Comparison of ENCODE assay signal across 19 cellular contexts in the genomic region with DNA sequence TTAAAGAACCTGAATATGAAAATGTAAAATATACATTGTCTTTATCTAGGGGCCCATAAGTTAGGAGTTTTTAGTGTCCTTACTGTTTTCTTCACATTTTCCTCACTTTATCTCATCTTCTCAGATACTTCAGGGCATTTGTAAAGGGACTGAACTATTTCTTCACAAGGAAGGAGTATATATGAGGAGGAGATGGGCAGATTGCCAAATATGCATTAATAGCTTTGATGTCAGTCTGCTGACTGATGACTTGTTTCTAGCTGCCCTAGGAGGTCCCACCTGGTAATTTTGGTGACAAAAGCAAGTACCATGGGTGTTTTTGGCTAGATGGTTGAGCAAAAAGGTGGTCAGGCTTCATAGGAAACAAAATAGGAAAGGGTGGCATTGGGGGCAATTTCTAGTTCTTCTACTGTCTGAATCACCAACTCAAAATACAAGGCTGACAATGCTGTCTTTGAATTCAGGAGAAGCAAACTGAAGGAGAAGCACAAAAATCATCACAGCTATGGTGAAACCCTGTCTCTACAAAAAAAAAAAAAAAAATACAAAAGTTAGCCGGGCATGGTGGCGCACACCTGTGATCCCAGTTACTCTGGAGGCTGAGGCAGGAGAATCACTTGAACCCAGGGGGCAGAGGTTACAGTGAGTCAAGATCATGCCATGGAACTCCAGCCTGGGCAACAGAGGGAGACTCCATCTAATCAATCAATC. TPM values are rescaled to one million over a fixed set of nuclear protein-coding genes. Genes with fewer than 3 reads are reported as not detected.
DNase-seq lines count a peak whose midpoint lies in the region; FAIRE-seq and TF ChIP-seq lines count a peak whose summit lies in the region.
"Had no signal": no experiment of that assay in that cellular context is flagged by ENCODE, and none has a peak within 500 bp of the region (broad histone marks: within the 10 kb centered on the region; RNA-seq: fewer than 3 reads in every experiment).

No MANE protein-coding gene starts in this region.

- H3K9ac ChIP-seq in SK-N-SH: no peak overlapping the region

- no peaks in the 10 kb centered on the region for H3K27me3 ChIP-seq in SK-N-SH (ENCODE audit: insufficient read depth)
- no peaks in the 10 kb centered on the region for H3K27me3 ChIP-seq in vagina
- H3K27me3 ChIP-seq: dorsolateral prefrontal cortex, neutrophil, uterus had no signal

- intact Hi-C loops in vagina (cut with DNase I): no loop called here

- peaks cover 27 to 37% of the 10 kb centered on the region in 2 experiments for H3K36me3 ChIP-seq in SK-N-SH (replicated peaks in 1 of 2; ENCODE audit: control insufficient read depth in 1 of 2, insufficient read depth in 2 of 2, low read length in 1 of 2)
- no peaks in the 10 kb centered on the region for H3K36me3 ChIP-seq in vagina
- H3K36me3 ChIP-seq: uterus had no signal

- peak; percentile 7 for DNase-seq in COR-L47 (lab: John Stamatoyannopoulos, UW)
- peak; percentile 41 for DNase-seq in LoVo (ENCODE audit: low spot score)
- peak; percentile 43 for DNase-seq in SK-N-SH
- peak; percentile 27 for DNase-seq in epithelial cell of prostate (ENCODE audit: low read depth, low spot score)
- no peak for DNase-seq in SIG-M5 (lab: John Stamatoyannopoulos, UW)
- no peak for DNase-seq in vagina (ENCODE audit: extremely low spot score in 2 of 2)
- DNase-seq in NCI-H526 treated with DMSO at 0.1 percent for 48 hours (lab: John Stamatoyannopoulos, UW): no peak
- DNase-seq in D721Med (ENCODE audit: insufficient read length, low spot score): no peak
- DNase-seq: activated CD4-positive, alpha-beta T cell treated with anti-CD3 and anti-CD28 coated beads for 48 hours; activated naive CD4-positive, alpha-beta T cell treated with anti-CD3 and anti-CD28 coated beads, Interleukin-2, amount 10 ng/mL, durations not matched to agents 7 days and 5 days; dorsolateral prefrontal cortex; left cardiac atrium; NCI-H2029 treated with DMSO at 0.1 percent for 48 hours; NK-92 treated with Interleukin-12 subunit alpha and Interleukin-12 subunit beta, amount 100 ng/mL, for 24 hours; right cardiac atrium; SHP77; stimulated activated CD4-positive, alpha-beta T cell treated with anti-CD3 and anti-CD28 coated beads, Interleukin-1b, Interleukin-23, amount 100 ng/mL, for 48 hours; uterus had no signal

- no peak for FAIRE-seq in D721Med (lab: Jason Lieb, UNC)

- H4K20me1 ChIP-seq in SK-N-SH (ENCODE audit: insufficient read depth): no peaks in the 10 kb centered on the region

- CTCF ChIA-PET in SK-N-SH (lab: Yijun Ruan, JAX): interaction anchor here (0.8 to 3.7 kb wide), 8 partner anchors 10 to 205 kb away, joined by 3 to 19 read pairs (median 4); a partner anchor contains a TSS

- 94% methylated on average over 2 of the region's 2 CpGs for WGBS in SK-N-SH (ENCODE audit: low lambda C conversion rate)

- no peak overlapping the region for H3K4me2 ChIP-seq in SK-N-SH

- H3F3A ChIP-seq in SK-N-SH (replicated peaks; ENCODE audit: insufficient read depth): no peaks in the 10 kb centered on the region

- TF ChIP-seq EP300 in SK-N-SH (IDR thresholded peaks at IDR 0.05; ENCODE audit: borderline replicate concordance in 1 of 2, low read depth in 1 of 2, low read length in 1 of 2): no peak

- H3K4me1 ChIP-seq in SK-N-SH (ENCODE audit: control insufficient read depth in 1 of 2, insufficient read depth in 2 of 2, low read depth in 1 of 2, low read length in 1 of 2) (peaks cover 0 to 5% of the 10 kb centered on the region in 2 experiments; a peak in 2 of 4 replicates), vagina (no peaks in the 10 kb centered on the region)
- H3K4me1 ChIP-seq: uterus had no signal

- H3K9me3 ChIP-seq in SK-N-SH (no peaks in the 10 kb centered on the region), vagina (no peaks in the 10 kb centered on the region)
- H3K9me3 ChIP-seq: neutrophil, uterus had no signal

- no peaks in the 10 kb centered on the region for H3K9me2 ChIP-seq in SK-N-SH

- no peak for TF ChIP-seq POLR2A in vagina (IDR thresholded peaks at IDR 0.05)

- TF ChIP-seq RAD21 in SK-N-SH (IDR thresholded peaks at IDR 0.05; ENCODE audit: low read length): no peak

- H3K79me2 ChIP-seq in SK-N-SH (ENCODE audit: insufficient read depth): no peaks in the 10 kb centered on the region

- no peak overlapping the region for H3K4me3 ChIP-seq in SK-N-SH (ENCODE audit: low read depth in 2 of 2, low read length in 1 of 2)
- H3K4me3 ChIP-seq in vagina: no peak overlapping the region
- H3K4me3 ChIP-seq: dorsolateral prefrontal cortex, uterus had no signal

- TF ChIP-seq CTCF in SK-N-SH (IDR thresholded peaks at IDR 0.05) (no peak), vagina (IDR thresholded peaks at IDR 0.05) (no peak), D721Med (IDR thresholded peaks at IDR 0.05; ENCODE audit: insufficient read depth, missing control alignments) (no peak)

- POLR2A ChIA-PET in SK-N-SH (lab: Yijun Ruan, JAX): no interaction called here

- no peak overlapping the region for H3K27ac ChIP-seq in SK-N-SH (ENCODE audit: low read depth in 2 of 2, low read length in 1 of 2)
- H3K27ac ChIP-seq in epithelial cell of prostate: no peak overlapping the region
- no peak overlapping the region for H3K27ac ChIP-seq in vagina
- H3K27ac ChIP-seq: dorsolateral prefrontal cortex, neutrophil, uterus had no signal

- no peak overlapping the region for H2AFZ ChIP-seq in SK-N-SH (ENCODE audit: low read depth)

TF ChIP-seq in SK-N-SH, 30 proteins besides CTCF, POLR2A, EP300 and RAD21:
- TF ChIP-seq JUND (IDR thresholded peaks at IDR 0.05) (peak; percentile 24; the same call in 1 of the 2 replicates), TCF12 (IDR thresholded peaks at IDR 0.05) (0 out of 2 replicates have a peak, but pooled peaks have one; percentile 8), NFIC (IDR thresholded peaks at IDR 0.05; ENCODE audit: borderline replicate concordance) (peak; percentile 82)
- TF ChIP-seq, protein P1, sequence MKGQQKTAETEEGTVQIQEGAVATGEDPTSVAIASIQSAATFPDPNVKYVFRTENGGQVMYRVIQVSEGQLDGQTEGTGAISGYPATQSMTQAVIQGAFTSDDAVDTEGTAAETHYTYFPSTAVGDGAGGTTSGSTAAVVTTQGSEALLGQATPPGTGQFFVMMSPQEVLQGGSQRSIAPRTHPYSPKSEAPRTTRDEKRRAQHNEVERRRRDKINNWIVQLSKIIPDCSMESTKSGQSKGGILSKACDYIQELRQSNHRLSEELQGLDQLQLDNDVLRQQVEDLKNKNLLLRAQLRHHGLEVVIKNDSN (IDR thresholded peaks at IDR 0.05; ENCODE audit: borderline replicate concordance, low read depth): no peak
- TF ChIP-seq, protein P2, sequence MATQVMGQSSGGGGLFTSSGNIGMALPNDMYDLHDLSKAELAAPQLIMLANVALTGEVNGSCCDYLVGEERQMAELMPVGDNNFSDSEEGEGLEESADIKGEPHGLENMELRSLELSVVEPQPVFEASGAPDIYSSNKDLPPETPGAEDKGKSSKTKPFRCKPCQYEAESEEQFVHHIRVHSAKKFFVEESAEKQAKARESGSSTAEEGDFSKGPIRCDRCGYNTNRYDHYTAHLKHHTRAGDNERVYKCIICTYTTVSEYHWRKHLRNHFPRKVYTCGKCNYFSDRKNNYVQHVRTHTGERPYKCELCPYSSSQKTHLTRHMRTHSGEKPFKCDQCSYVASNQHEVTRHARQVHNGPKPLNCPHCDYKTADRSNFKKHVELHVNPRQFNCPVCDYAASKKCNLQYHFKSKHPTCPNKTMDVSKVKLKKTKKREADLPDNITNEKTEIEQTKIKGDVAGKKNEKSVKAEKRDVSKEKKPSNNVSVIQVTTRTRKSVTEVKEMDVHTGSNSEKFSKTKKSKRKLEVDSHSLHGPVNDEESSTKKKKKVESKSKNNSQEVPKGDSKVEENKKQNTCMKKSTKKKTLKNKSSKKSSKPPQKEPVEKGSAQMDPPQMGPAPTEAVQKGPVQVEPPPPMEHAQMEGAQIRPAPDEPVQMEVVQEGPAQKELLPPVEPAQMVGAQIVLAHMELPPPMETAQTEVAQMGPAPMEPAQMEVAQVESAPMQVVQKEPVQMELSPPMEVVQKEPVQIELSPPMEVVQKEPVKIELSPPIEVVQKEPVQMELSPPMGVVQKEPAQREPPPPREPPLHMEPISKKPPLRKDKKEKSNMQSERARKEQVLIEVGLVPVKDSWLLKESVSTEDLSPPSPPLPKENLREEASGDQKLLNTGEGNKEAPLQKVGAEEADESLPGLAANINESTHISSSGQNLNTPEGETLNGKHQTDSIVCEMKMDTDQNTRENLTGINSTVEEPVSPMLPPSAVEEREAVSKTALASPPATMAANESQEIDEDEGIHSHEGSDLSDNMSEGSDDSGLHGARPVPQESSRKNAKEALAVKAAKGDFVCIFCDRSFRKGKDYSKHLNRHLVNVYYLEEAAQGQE (IDR thresholded peaks at IDR 0.05; ENCODE audit: low read depth, low read length): no peak
- TF ChIP-seq, protein P3, sequence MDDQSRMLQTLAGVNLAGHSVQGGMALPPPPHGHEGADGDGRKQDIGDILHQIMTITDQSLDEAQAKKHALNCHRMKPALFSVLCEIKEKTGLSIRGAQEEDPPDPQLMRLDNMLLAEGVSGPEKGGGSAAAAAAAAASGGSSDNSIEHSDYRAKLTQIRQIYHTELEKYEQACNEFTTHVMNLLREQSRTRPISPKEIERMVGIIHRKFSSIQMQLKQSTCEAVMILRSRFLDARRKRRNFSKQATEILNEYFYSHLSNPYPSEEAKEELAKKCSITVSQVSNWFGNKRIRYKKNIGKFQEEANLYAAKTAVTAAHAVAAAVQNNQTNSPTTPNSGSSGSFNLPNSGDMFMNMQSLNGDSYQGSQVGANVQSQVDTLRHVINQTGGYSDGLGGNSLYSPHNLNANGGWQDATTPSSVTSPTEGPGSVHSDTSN (IDR thresholded peaks at IDR 0.05): peak; percentile 56

RNA-seq across cellular contexts. Expression of a gene that starts 10.4 kb away (rescaled TPM):
- 4.9 and 6.9 TPM in 2 replicates for polyA plus RNA-seq in SK-N-SH (2012; rRNA removed)
- polyA plus RNA-seq in SK-N-SH (2012; cell fraction: cytosol; rRNA removed): 2.6 and 3.5 TPM in 2 replicates
- polyA plus RNA-seq in SK-N-SH (2012; cell fraction: nucleus; rRNA removed): 17.6 and 24.1 TPM in 2 replicates
- 0.49 TPM for total RNA-seq in vagina

Comparison
In these comparisons a context has a peak if more than half of its experiments do, and no peak if none do; other contexts are left out.
1. DNase-seq: peak in COR-L47 (single experiment), LoVo (single experiment), SK-N-SH (single experiment) and epithelial cell of prostate (single experiment); none in SIG-M5 (single experiment), vagina (0 of 2), NCI-H526 treated with DMSO at 0.1 percent for 48 hours (single experiment) and D721Med (single experiment).